ENCODE assay signal across 20 cellular contexts in the genomic region with DNA sequence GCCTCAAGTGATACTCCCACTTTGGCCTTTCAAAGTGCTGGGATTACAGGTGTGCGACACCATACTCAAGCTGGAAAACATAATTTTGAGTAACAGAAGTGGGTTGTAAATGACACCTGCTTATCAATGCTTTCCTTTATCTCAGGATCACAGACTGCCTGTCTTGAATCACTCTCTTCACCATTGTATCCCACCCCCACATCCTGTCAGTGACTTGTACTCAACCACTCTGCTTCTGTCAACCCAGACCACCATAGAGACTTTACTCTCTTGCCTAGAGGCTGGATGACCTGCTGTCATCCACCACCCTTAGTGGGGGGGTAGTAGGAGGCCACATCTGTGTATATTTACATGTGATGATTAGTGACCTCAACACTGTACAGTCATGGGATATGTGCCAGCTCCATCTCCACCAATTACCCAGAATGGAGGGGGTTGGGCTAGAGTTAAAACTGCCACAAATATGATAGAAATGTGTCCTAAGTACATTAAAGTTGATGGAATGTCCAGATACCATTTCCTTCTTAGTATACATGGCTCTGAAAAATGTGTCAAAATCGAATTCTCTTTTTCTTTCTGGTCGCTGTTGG.
DNase-seq lines count a peak whose midpoint lies in the region; ATAC-seq, FAIRE-seq and TF ChIP-seq lines count a peak whose summit lies in the region.
"Had no signal": no experiment of that assay in that cellular context is flagged by ENCODE, and none has a peak within 500 bp of the region (broad histone marks: within the 10 kb centered on the region; RNA-seq: fewer than 3 reads in every experiment).

No MANE protein-coding gene starts in this region.

- in situ Hi-C loops in GM23248 (cut with MboI) (no loop called here), K562 (cut with MboI) (no loop called here)

- ATAC-seq in K562: no peak
- no peak for ATAC-seq in left lobe of liver

- TF ChIP-seq EP300 in K562 (IDR thresholded peaks at IDR 0.05; ENCODE audit: low read length): no peak

- peak overlapping the region; percentile 99 for H3K27ac Mint-ChIP-seq in Calu3 (ENCODE audit: unreplicated experiment)

- H3K9me3 Mint-ChIP-seq in Calu3 (ENCODE audit: low read depth, unreplicated experiment): peaks cover 4% of the 10 kb centered on the region

- peaks cover 33% of the 10 kb centered on the region for H3K4me1 ChIP-seq in GM23248 (ENCODE audit: insufficient read depth)
- no peaks in the 10 kb centered on the region for H3K4me1 ChIP-seq in K562 (replicated peaks in 1 of 2; ENCODE audit: control insufficient read depth in 2 of 2, insufficient read depth in 2 of 2, low read length in 2 of 2)
- H3K4me1 ChIP-seq: Caco-2, HAP-1 had no signal

- intact Hi-C loops in Calu3 (cut with micrococcal nuclease; ENCODE audit: unreplicated experiment) (loop anchor here (2.0 to 10.0 kb wide), 3 partner anchors 47 to 237 kb away; no protein-coding TSS in a partner anchor), K562 (cut with micrococcal nuclease) (no loop called here)

- 45 to 57% methylated on average over 3 of the region's 3 CpGs for WGBS in GM23248 (ENCODE audit: low coverage in 1 of 2, low lambda C conversion rate in 2 of 2, missing lambda C conversion rate in 2 of 2), 2 experiments
- WGBS in K562 (ENCODE audit: insufficient coverage, low coverage, missing lambda C conversion rate): 2% methylated on average over 3 of the region's 3 CpGs

- H3K9ac ChIP-seq in GM23248: no peak overlapping the region
- H3K9ac ChIP-seq in K562 (ENCODE audit: insufficient read depth in 1 of 2, low read depth in 2 of 2, low read length in 2 of 2): no peak overlapping the region

- TF ChIP-seq POLR2A in K562 (conservative IDR thresholded peaks at IDR 0.05): no peak

- FAIRE-seq in K562 (lab: Jason Lieb, UNC): no peak

- H3K4me2 ChIP-seq in GM23248 (ENCODE audit: unreplicated experiment): no peak overlapping the region
- H3K4me2 ChIP-seq in K562 (ENCODE audit: insufficient read depth, low read length): no peak overlapping the region

- peaks cover 36% of the 10 kb centered on the region for H3K36me3 Mint-ChIP-seq in Calu3 (ENCODE audit: insufficient read depth, unreplicated experiment)

- H3K27me3 ChIP-seq in GM23248 (replicated peaks; ENCODE audit: insufficient read depth) (no peaks in the 10 kb centered on the region), K562 (ENCODE audit: control insufficient read depth in 2 of 2, insufficient read depth in 2 of 2, low read length in 2 of 2) (no peaks in the 10 kb centered on the region)

- peaks cover 51% of the 10 kb centered on the region for H3K4me1 Mint-ChIP-seq in Calu3 (ENCODE audit: low read depth, unreplicated experiment)

- H3K9me2 ChIP-seq in GM23248 (ENCODE audit: insufficient read depth): no peaks in the 10 kb centered on the region

- H3K27ac ChIP-seq in GM23248 (no peak overlapping the region), K562 (ENCODE audit: extremely low read depth, low read depth, low read length) (no peak overlapping the region), substantia nigra (ENCODE audit: low read depth, low read length, poor library complexity, severe bottlenecking) (no peak overlapping the region)
- H3K27ac ChIP-seq: C4-2B had no signal

- H3K4me3 ChIP-seq in GM23248 (no peak overlapping the region), K562 (no peak overlapping the region)
- H3K4me3 ChIP-seq: HAP-1 had no signal

- H3K9me3 ChIP-seq in GM23248 (ENCODE audit: low read depth): no peaks in the 10 kb centered on the region
- no peaks in the 10 kb centered on the region for H3K9me3 ChIP-seq in K562 (replicated peaks; ENCODE audit: control insufficient read depth, insufficient read depth, low read depth, low read length)
- H3K9me3 ChIP-seq: Caco-2, HAP-1 had no signal

- no peak for TF ChIP-seq RAD21 in K562 (CRISPR knock-in tag; conservative IDR thresholded peaks at IDR 0.05 in 1 of 2, IDR thresholded peaks at IDR 0.05 in 1 of 2)

- TF ChIP-seq CTCF in Calu3 (IDR thresholded peaks at IDR 0.05; ENCODE audit: unreplicated experiment) (no peak), K562 (IDR thresholded peaks at IDR 0.05 in 2 of 3, conservative IDR thresholded peaks at IDR 0.05 in 1 of 3; ENCODE audit: insufficient read depth in 2 of 3, low read depth in 1 of 3, low read length in 3 of 3) (no peak)

- CTCF ChIA-PET in Calu3 (lab: Charles Lee): no interaction called here
- CTCF ChIA-PET in K562 (lab: Yijun Ruan, JAX; ENCODE audit: low intra/inter-chr PET ratio): no interaction called here

- H3K36me3 ChIP-seq in GM23248 (ENCODE audit: low read depth) (no peaks in the 10 kb centered on the region), K562 (ENCODE audit: control insufficient read depth, insufficient read depth, low read length) (no peaks in the 10 kb centered on the region)
- H3K36me3 ChIP-seq: HAP-1 had no signal

- DNase-seq in Calu3 (peak; percentile 35), GM23248 (peak; percentile 11), K562 (ENCODE audit: extremely low read depth in 1 of 4, low spot score in 3 of 4) (no peak), iris pigment epithelial cell (ENCODE audit: low read depth) (peak; percentile 42), left lobe of liver (ENCODE audit: low spot score) (no peak), substantia nigra (lab: John Stamatoyannopoulos, UW) (no peak), NCI-H446 (lab: John Stamatoyannopoulos, UW) (no peak)
- DNase-seq in stimulated activated naive CD4-positive, alpha-beta T cell treated with Interleukin-2 at 50 U/mL for 16 hours (lab: John Stamatoyannopoulos, UW): no peak
- DNase-seq: Caco-2; DMS53; GDM1; KBM-7; NCI-H1048; NCI-H146; NCI-H2081 treated with DMSO at 0.1 percent for 48 hours; NCI-H2227 treated with DMSO at 0.1 percent for 48 hours; NCI-H526; NK-92 treated with Interleukin-12 subunit alpha and Interleukin-12 subunit beta, amount 100 ng/mL, for 24 hours had no signal

- POLR2A ChIA-PET in K562 (lab: Yijun Ruan, JAX): no interaction called here

- BruUV-seq in Calu3 (replicated peaks; lab: Mats Ljungman, UMichigan) (no TSS peak), K562 (replicated peaks; lab: Mats Ljungman, UMichigan) (no TSS peak)

- H4K20me1 ChIP-seq in GM23248 (ENCODE audit: insufficient read depth): no peaks in the 10 kb centered on the region
- H4K20me1 ChIP-seq in K562 (replicated peaks; ENCODE audit: control insufficient read depth, insufficient read depth, low read length): no peaks in the 10 kb centered on the region; the same call in 1 of the 2 replicates

- H3K4me3 Mint-ChIP-seq in Calu3 (ENCODE audit: low read depth, unreplicated experiment): no peak overlapping the region

- H3K79me2 ChIP-seq in GM23248 (ENCODE audit: insufficient read depth) (no peaks in the 10 kb centered on the region), K562 (ENCODE audit: control insufficient read depth, insufficient read depth, low read length) (no peaks in the 10 kb centered on the region)

- H3F3A ChIP-seq in GM23248 (ENCODE audit: insufficient read depth): peaks cover 31% of the 10 kb centered on the region

- H3K27me3 Mint-ChIP-seq in Calu3 (ENCODE audit: unreplicated experiment): no peaks in the 10 kb centered on the region

- no peak overlapping the region for H2AFZ ChIP-seq in GM23248
- no peak overlapping the region for H2AFZ ChIP-seq in K562 (ENCODE audit: low read depth, low read length)

- no peaks in the 10 kb centered on the region for H3K9me1 ChIP-seq in K562 (ENCODE audit: control insufficient read depth, insufficient read depth, low read length)

TF ChIP-seq in K562, 482 proteins besides CTCF, POLR2A, EP300 and RAD21:
- TF ChIP-seq, protein P1, sequence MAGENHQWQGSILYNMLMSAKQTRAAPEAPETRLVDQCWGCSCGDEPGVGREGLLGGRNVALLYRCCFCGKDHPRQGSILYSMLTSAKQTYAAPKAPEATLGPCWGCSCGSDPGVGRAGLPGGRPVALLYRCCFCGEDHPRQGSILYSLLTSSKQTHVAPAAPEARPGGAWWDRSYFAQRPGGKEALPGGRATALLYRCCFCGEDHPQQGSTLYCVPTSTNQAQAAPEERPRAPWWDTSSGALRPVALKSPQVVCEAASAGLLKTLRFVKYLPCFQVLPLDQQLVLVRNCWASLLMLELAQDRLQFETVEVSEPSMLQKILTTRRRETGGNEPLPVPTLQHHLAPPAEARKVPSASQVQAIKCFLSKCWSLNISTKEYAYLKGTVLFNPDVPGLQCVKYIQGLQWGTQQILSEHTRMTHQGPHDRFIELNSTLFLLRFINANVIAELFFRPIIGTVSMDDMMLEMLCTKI (IDR thresholded peaks at IDR 0.05; ENCODE audit: partially characterized antibody): no peak
- peak; percentile 12; the same call in 1 of the 2 replicates for TF ChIP-seq CBFA2T3 (IDR thresholded peaks at IDR 0.05)
- peak; percentile 15; the same call in 1 of the 2 replicates for TF ChIP-seq CBFA2T2 (conservative IDR thresholded peaks at IDR 0.05)
- no peak for TF ChIP-seq C11orf30 (IDR thresholded peaks at IDR 0.05; ENCODE audit: low read depth)

Comparison
In these comparisons a context has a peak if more than half of its experiments do, and no peak if none do; other contexts are left out.
1. DNase-seq: peak in Calu3 (single experiment), GM23248 (single experiment) and iris pigment epithelial cell (single experiment); none in K562 (0 of 4), stimulated activated naive CD4-positive, alpha-beta T cell treated with Interleukin-2 at 50 U/mL for 16 hours (single experiment), left lobe of liver (single experiment), substantia nigra (0 of 49) and NCI-H446 (0 of 2).